ENCODE assay signal across 1 cellular context in genomic region chrX:23699636-23700194, GRCh38.
TF ChIP-seq lines count a peak whose summit lies in the region.

No MANE protein-coding gene starts in this region.

TF ChIP-seq in GM23338, 12 proteins besides CTCF, POLR2A, EP300 and RAD21 (continued from another document):
- TF ChIP-seq ETS1 (IDR thresholded peaks at IDR 0.05) (no peak), CREB1 (CRISPR knock-in tag; IDR thresholded peaks at IDR 0.05; ENCODE audit: low read depth) (no peak), JUNB (IDR thresholded peaks at IDR 0.05; ENCODE audit: unreplicated experiment) (no peak), ZNF114 (CRISPR knock-in tag; IDR thresholded peaks at IDR 0.05) (no peak)
